ENCODE assay signal across 14 cellular contexts in genomic region chr11:36436084-36436483, GRCh38.
A peak's percentile ranks its signal among the peaks of the same experiment; 100 is the strongest.
DNase-seq lines count a peak whose midpoint lies in the region; ATAC-seq and TF ChIP-seq lines count a peak whose summit lies in the region.
"Had no signal": no experiment of that assay in that cellular context is flagged by ENCODE, and none has a peak within 500 bp of the region (broad histone marks: within the 10 kb centered on the region; RNA-seq: fewer than 3 reads in every experiment).

No MANE protein-coding gene starts in this region.

- H3K36me3 Mint-ChIP-seq in effector memory CD8-positive, alpha-beta T cell (ENCODE audit: insufficient read depth) = peaks cover 83% of the 10 kb centered on the region
- peaks cover 5% of the 10 kb centered on the region for H3K36me3 Mint-ChIP-seq in activated CD4-positive, alpha-beta T cell treated with anti-CD3 and anti-CD28 coated beads, Interleukin-2, amount 10 ng/mL, durations not matched to agents 7 days and 5 days (ENCODE audit: low read depth)
- no peaks in the 10 kb centered on the region for H3K36me3 Mint-ChIP-seq in glutamatergic neuron (ENCODE audit: unreplicated experiment)

- H3K4me2 ChIP-seq in SK-N-SH = no peak overlapping the region
- H3K4me2 ChIP-seq in neuronal stem cell (ENCODE audit: insufficient read depth, low read length, poor library complexity, severe bottlenecking) = no peak overlapping the region
- H3K4me2 ChIP-seq: GM23338 had no signal

- H3K18ac ChIP-seq in neuronal stem cell (ENCODE audit: low read length) = peak overlapping the region; percentile 2

- no peaks in the 10 kb centered on the region for H3K79me1 ChIP-seq in neuronal stem cell (ENCODE audit: low read depth, low read length)

- H3K27me3 Mint-ChIP-seq in effector memory CD8-positive, alpha-beta T cell = no peaks in the 10 kb centered on the region
- H3K27me3 Mint-ChIP-seq in activated CD4-positive, alpha-beta T cell treated with anti-CD3 and anti-CD28 coated beads, Interleukin-2, amount 10 ng/mL, durations not matched to agents 7 days and 5 days = no peaks in the 10 kb centered on the region
- H3K27me3 Mint-ChIP-seq in glutamatergic neuron (ENCODE audit: unreplicated experiment) = no peaks in the 10 kb centered on the region

- H3K4me3 Mint-ChIP-seq in effector memory CD8-positive, alpha-beta T cell = no peak overlapping the region
- H3K4me3 Mint-ChIP-seq in activated CD4-positive, alpha-beta T cell treated with anti-CD3 and anti-CD28 coated beads, Interleukin-2, amount 10 ng/mL, durations not matched to agents 7 days and 5 days = no peak overlapping the region
- H3K4me3 Mint-ChIP-seq in glutamatergic neuron (ENCODE audit: unreplicated experiment) = no peak overlapping the region
- H3K4me3 Mint-ChIP-seq: CD14-positive monocyte; CD8-positive, alpha-beta T cell; GM23338; H9 had no signal

- peaks cover 29 to 49% of the 10 kb centered on the region in 2 donors for H3K4me1 Mint-ChIP-seq in effector memory CD8-positive, alpha-beta T cell (ENCODE audit: low read depth in 2 of 2)
- H3K4me1 Mint-ChIP-seq in activated CD4-positive, alpha-beta T cell treated with anti-CD3 and anti-CD28 coated beads, Interleukin-2, amount 10 ng/mL, durations not matched to agents 7 days and 5 days = peaks cover 8% of the 10 kb centered on the region
- no peaks in the 10 kb centered on the region for H3K4me1 Mint-ChIP-seq in glutamatergic neuron (ENCODE audit: low read depth, unreplicated experiment)
- H3K4me1 Mint-ChIP-seq: GM23338, H9 had no signal

- H2BK15ac ChIP-seq in neuronal stem cell (ENCODE audit: low read length) = no peak overlapping the region

- H3F3A ChIP-seq in SK-N-SH (replicated peaks; ENCODE audit: insufficient read depth) = no peaks in the 10 kb centered on the region

- H3K23ac ChIP-seq in neuronal stem cell (ENCODE audit: low read depth, low read length, poor library complexity) = no peak overlapping the region

- H3K9ac ChIP-seq in SK-N-SH = no peak overlapping the region
- H3K9ac ChIP-seq in neuronal stem cell (ENCODE audit: low read depth, low read length, poor library complexity) = peak overlapping the region; percentile 36

- H3K4me1 ChIP-seq in SK-N-SH (ENCODE audit: control insufficient read depth in 1 of 2, insufficient read depth in 2 of 2, low read depth in 1 of 2, low read length in 1 of 2) = peaks cover 0 to 6% of the 10 kb centered on the region in 2 experiments; a peak in 2 of 4 replicates
- no peaks in the 10 kb centered on the region for H3K4me1 ChIP-seq in neuronal stem cell (ENCODE audit: control insufficient read depth in 2 of 2, insufficient read depth in 1 of 2, low read depth in 1 of 2, low read length in 2 of 2)
- H3K4me1 ChIP-seq in testis = no peaks in the 10 kb centered on the region

- H3K9me3 Mint-ChIP-seq in effector memory CD8-positive, alpha-beta T cell = no peaks in the 10 kb centered on the region
- peaks cover 6% of the 10 kb centered on the region for H3K9me3 Mint-ChIP-seq in activated CD4-positive, alpha-beta T cell treated with anti-CD3 and anti-CD28 coated beads, Interleukin-2, amount 10 ng/mL, durations not matched to agents 7 days and 5 days
- H3K9me3 Mint-ChIP-seq in glutamatergic neuron (ENCODE audit: unreplicated experiment) = peaks cover 5% of the 10 kb centered on the region
- H3K9me3 Mint-ChIP-seq: CD14-positive monocyte; CD8-positive, alpha-beta T cell; GM23338 had no signal

- no peak overlapping the region for H2BK120ac ChIP-seq in neuronal stem cell (ENCODE audit: low read depth, low read length)

- no peak for ATAC-seq in SK-N-SH treated with all-trans-retinoic acid at 6 μM for 48 hours
- ATAC-seq in effector memory CD8-positive, alpha-beta T cell (replicated peaks) = no peak
- ATAC-seq: CD8-positive, alpha-beta T cell; GM23338 had no signal

- no peak overlapping the region for H3K4ac ChIP-seq in neuronal stem cell (ENCODE audit: low read length)

- peak overlapping the region; percentile 50 to 72 for H3K27ac Mint-ChIP-seq in effector memory CD8-positive, alpha-beta T cell
- no peak overlapping the region for H3K27ac Mint-ChIP-seq in activated CD4-positive, alpha-beta T cell treated with anti-CD3 and anti-CD28 coated beads, Interleukin-2, amount 10 ng/mL, durations not matched to agents 7 days and 5 days
- no peak overlapping the region for H3K27ac Mint-ChIP-seq in glutamatergic neuron (ENCODE audit: unreplicated experiment)
- H3K27ac Mint-ChIP-seq: CD14-positive monocyte; CD8-positive, alpha-beta T cell; GM23338; H9 had no signal

- H3K79me2 ChIP-seq in SK-N-SH (ENCODE audit: insufficient read depth) = no peaks in the 10 kb centered on the region

- TF ChIP-seq POLR2A in testis (IDR thresholded peaks at IDR 0.05) = no peak

- TF ChIP-seq EP300 in SK-N-SH (IDR thresholded peaks at IDR 0.05; ENCODE audit: borderline replicate concordance in 1 of 2, low read depth in 1 of 2, low read length in 1 of 2) = no peak

- TF ChIP-seq RAD21 in SK-N-SH (IDR thresholded peaks at IDR 0.05; ENCODE audit: low read length) = no peak

- H4K20me1 ChIP-seq in SK-N-SH (ENCODE audit: insufficient read depth) = no peaks in the 10 kb centered on the region

- H3K14ac ChIP-seq in neuronal stem cell (ENCODE audit: low read length) = no peak overlapping the region

- peak overlapping the region; percentile 7 for H2BK5ac ChIP-seq in neuronal stem cell (ENCODE audit: low read length)

- DNase-seq in SK-N-SH (peak; percentile 46), neuronal stem cell (ENCODE audit: low spot score) (no peak), testis (peak; percentile 73), DMS53 (lab: John Stamatoyannopoulos, UW) (no peak), glutamatergic neuron (no peak)
- DNase-seq in effector memory CD8-positive, alpha-beta T cell = no peak
- no peak for DNase-seq in activated CD4-positive, alpha-beta T cell treated with anti-CD3 and anti-CD28 coated beads, Interleukin-2, amount 10 ng/mL, durations not matched to agents 7 days and 5 days
- DNase-seq: Caco-2; CD8-positive, alpha-beta T cell; H9 had no signal

- intact Hi-C loops in testis (cut with DNase I; ENCODE audit: low total_unique reads) = no loop called here

- CTCF ChIA-PET in SK-N-SH (lab: Yijun Ruan, JAX) = interaction anchor here (1.3 kb wide), 2 partner anchors 13 to 57 kb away, joined by 3 read pairs; no protein-coding TSS in a partner anchor
- CTCF ChIA-PET in activated CD4-positive, alpha-beta T cell treated with anti-CD3 and anti-CD28 coated beads, Interleukin-2, amount 10 ng/mL, durations not matched to agents 7 days and 5 days (lab: Charles Lee) = interaction anchor here (2.4 kb wide), 1 partner anchor 13 kb away, joined by 6 read pairs; no protein-coding TSS in a partner anchor

- H3K9me3 ChIP-seq in SK-N-SH = no peaks in the 10 kb centered on the region
- peaks cover 0 to 10% of the 10 kb centered on the region in 2 donors for H3K9me3 ChIP-seq in neuronal stem cell (replicated peaks in 1 of 2; ENCODE audit: control insufficient read depth in 2 of 2, insufficient read depth in 1 of 2, low read depth in 1 of 2, low read length in 2 of 2)
- H3K9me3 ChIP-seq in testis = no peaks in the 10 kb centered on the region
- H3K9me3 ChIP-seq: Caco-2 had no signal

- H2AFZ ChIP-seq in SK-N-SH (ENCODE audit: low read depth) (no peak overlapping the region), neuronal stem cell (ENCODE audit: low read length) (no peak overlapping the region)
- H2AFZ ChIP-seq: GM23338 had no signal

- no peak overlapping the region for H2AK5ac ChIP-seq in neuronal stem cell (ENCODE audit: low read depth, low read length)

- H3K27me3 ChIP-seq in SK-N-SH (ENCODE audit: insufficient read depth) (no peaks in the 10 kb centered on the region), neuronal stem cell (ENCODE audit: control insufficient read depth in 3 of 3, insufficient read depth in 3 of 3, low read depth in 1 of 3, low read length in 3 of 3) (no peaks in the 10 kb centered on the region), testis (no peaks in the 10 kb centered on the region)

- no peak overlapping the region for H4K8ac ChIP-seq in neuronal stem cell (ENCODE audit: low read depth, low read length)

- no peak overlapping the region for H3K4me3 ChIP-seq in SK-N-SH (ENCODE audit: low read depth in 2 of 2, low read length in 1 of 2)
- H3K4me3 ChIP-seq in neuronal stem cell (ENCODE audit: low read length in 2 of 2) = no peak overlapping the region
- H3K4me3 ChIP-seq in testis = no peak overlapping the region
- H3K4me3 ChIP-seq: GM23338 had no signal

- no peaks in the 10 kb centered on the region for H3K9me2 ChIP-seq in SK-N-SH

- TF ChIP-seq CTCF in SK-N-SH (IDR thresholded peaks at IDR 0.05) (no peak), testis (IDR thresholded peaks at IDR 0.05) (no peak), glutamatergic neuron (IDR thresholded peaks at IDR 0.05; ENCODE audit: partially characterized antibody, unreplicated experiment) (no peak)

- H3K27ac ChIP-seq in SK-N-SH (ENCODE audit: low read depth in 2 of 2, low read length in 1 of 2) (no peak overlapping the region; a peak in 1 of 4 replicates), neuronal stem cell (replicated peaks; ENCODE audit: low read length) (no peak overlapping the region), testis (peak overlapping the region; percentile 44 to 56)
- H3K27ac ChIP-seq: 22Rv1 had no signal

- WGBS in SK-N-SH (ENCODE audit: low lambda C conversion rate) = 67% methylated on average over 5 of the region's 5 CpGs
- WGBS in neuronal stem cell (ENCODE audit: extremely low coverage in 2 of 2, insufficient read length in 2 of 2, insufficient replicate concordance in 1 of 2), 2 donors = no CpG with 5 or more reads among the region's 5 CpGs
- 65 to 66% methylated on average over 5 of the region's 5 CpGs for WGBS in testis, 2 donors

- H4K91ac ChIP-seq in neuronal stem cell (ENCODE audit: low read depth, low read length, poor library complexity) = no peak overlapping the region

- H2BK12ac ChIP-seq in neuronal stem cell (ENCODE audit: low read length) = no peak overlapping the region

- H3K36me3 ChIP-seq in SK-N-SH (replicated peaks in 1 of 2; ENCODE audit: control insufficient read depth in 1 of 2, insufficient read depth in 2 of 2, low read length in 1 of 2) (no peaks in the 10 kb centered on the region), neuronal stem cell (replicated peaks in 1 of 2; ENCODE audit: control insufficient read depth in 2 of 2, insufficient read depth in 2 of 2, low read length in 2 of 2) (peaks cover 17 to 100% of the 10 kb centered on the region in 2 donors), testis (ENCODE audit: low read depth, missing control alignments) (no peaks in the 10 kb centered on the region)

- POLR2A ChIA-PET in SK-N-SH (lab: Yijun Ruan, JAX) = no interaction called here
- POLR2A ChIA-PET in activated CD4-positive, alpha-beta T cell treated with anti-CD3 and anti-CD28 coated beads, Interleukin-2, amount 10 ng/mL, durations not matched to agents 7 days and 5 days (lab: Charles Lee) = no interaction called here

TF ChIP-seq in SK-N-SH, 30 proteins besides CTCF, POLR2A, EP300 and RAD21 (continues in another document):
- no peak for TF ChIP-seq EZH2phosphoT487 (IDR thresholded peaks at IDR 0.05; ENCODE audit: borderline replicate concordance, low read depth)

TF ChIP-seq in SK-N-SH treated with all-trans-retinoic acid at 6 μM for 48 hours, 23 proteins besides CTCF, POLR2A, EP300 and RAD21 (continues in another document):
- TF ChIP-seq ZNF8 (CRISPR knock-in tag; IDR thresholded peaks at IDR 0.05) = no peak
- TF ChIP-seq BACH2 (CRISPR knock-in tag; IDR thresholded peaks at IDR 0.05; ENCODE audit: borderline replicate concordance) = no peak
- no peak for TF ChIP-seq OSR1 (CRISPR knock-in tag; IDR thresholded peaks at IDR 0.05)
- TF ChIP-seq CSDC2 (CRISPR knock-in tag; IDR thresholded peaks at IDR 0.05) = no peak

Comparison
In these comparisons a context has a peak if more than half of its experiments do, and no peak if none do; other contexts are left out.
1. DNase-seq: peak in SK-N-SH (single experiment) and testis (single experiment); none in effector memory CD8-positive, alpha-beta T cell (0 of 3), neuronal stem cell (single experiment), DMS53 (single experiment), activated CD4-positive, alpha-beta T cell treated with anti-CD3 and anti-CD28 coated beads, Interleukin-2, amount 10 ng/mL, durations not matched to agents 7 days and 5 days (single experiment) and glutamatergic neuron (single experiment).
2. H3K27ac ChIP-seq: peak in testis (2 of 2); none in SK-N-SH (0 of 2) and neuronal stem cell (single experiment).
3. H3K27ac Mint-ChIP-seq: peak in effector memory CD8-positive, alpha-beta T cell (2 of 2); none in activated CD4-positive, alpha-beta T cell treated with anti-CD3 and anti-CD28 coated beads, Interleukin-2, amount 10 ng/mL, durations not matched to agents 7 days and 5 days (single experiment) and glutamatergic neuron (single experiment).